ENCODE assay signal across 2 cellular contexts in the genomic region with DNA sequence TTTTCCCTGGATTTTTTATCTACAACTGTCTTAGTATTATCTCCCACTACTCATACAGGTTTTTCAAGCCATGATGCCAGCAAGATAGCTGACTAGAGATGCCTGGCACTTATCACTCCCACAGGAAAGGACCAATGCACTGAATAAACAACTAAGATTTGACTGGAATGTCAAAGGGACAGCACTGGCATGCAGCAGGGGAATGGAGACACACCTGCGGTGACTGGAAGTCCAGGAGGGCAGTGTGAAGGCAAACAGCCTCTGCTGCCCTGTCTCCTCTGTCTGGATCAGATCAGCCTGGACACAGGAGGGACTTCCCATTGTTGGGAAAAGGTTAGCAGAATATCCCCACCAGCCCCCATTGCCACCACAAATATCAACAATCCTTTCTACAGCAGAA.
TF ChIP-seq lines count a peak whose summit lies in the region.

No MANE protein-coding gene starts in this region.

TF ChIP-seq in IMR-90, 13 proteins besides CTCF, POLR2A, EP300 and RAD21:
- TF ChIP-seq BHLHE40 (IDR thresholded peaks at IDR 0.05; ENCODE audit: low read depth, low read length): no peak
- TF ChIP-seq, protein P1, sequence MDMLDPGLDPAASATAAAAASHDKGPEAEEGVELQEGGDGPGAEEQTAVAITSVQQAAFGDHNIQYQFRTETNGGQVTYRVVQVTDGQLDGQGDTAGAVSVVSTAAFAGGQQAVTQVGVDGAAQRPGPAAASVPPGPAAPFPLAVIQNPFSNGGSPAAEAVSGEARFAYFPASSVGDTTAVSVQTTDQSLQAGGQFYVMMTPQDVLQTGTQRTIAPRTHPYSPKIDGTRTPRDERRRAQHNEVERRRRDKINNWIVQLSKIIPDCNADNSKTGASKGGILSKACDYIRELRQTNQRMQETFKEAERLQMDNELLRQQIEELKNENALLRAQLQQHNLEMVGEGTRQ (IDR thresholded peaks at IDR 0.05; ENCODE audit: low read depth, low read length): no peak
- no peak for TF ChIP-seq NFE2L2 (IDR thresholded peaks at IDR 0.05; ENCODE audit: low read depth, low read length)
- no peak for TF ChIP-seq RFX5 (IDR thresholded peaks at IDR 0.05; ENCODE audit: low read depth, low read length)
- no peak for TF ChIP-seq FOS (IDR thresholded peaks at IDR 0.05; ENCODE audit: low read depth, low read length)
- no peak for TF ChIP-seq CEBPB (IDR thresholded peaks at IDR 0.05; ENCODE audit: low read depth, low read length)
- TF ChIP-seq RCOR1 (IDR thresholded peaks at IDR 0.05; ENCODE audit: insufficient replicate concordance, low read length): no peak
- TF ChIP-seq CHD1 (IDR thresholded peaks at IDR 0.05; ENCODE audit: low read depth, low read length): no peak
- no peak for TF ChIP-seq MAFK (IDR thresholded peaks at IDR 0.05; ENCODE audit: low read depth, low read length)
- TF ChIP-seq SMC3 (IDR thresholded peaks at IDR 0.05; ENCODE audit: low read depth, low read length): no peak
TF ChIP-seq in IMR-90: peak in this region for 0.

TF ChIP-seq in HepG2, 621 proteins besides CTCF, POLR2A, EP300 and RAD21:
- TF ChIP-seq NCOA1 (CRISPR knock-in tag; IDR thresholded peaks at IDR 0.05): no peak
- no peak for TF ChIP-seq ZNF431 (CRISPR knock-in tag; IDR thresholded peaks at IDR 0.05; ENCODE audit: borderline replicate concordance, low read depth)
- no peak for TF ChIP-seq MZF1 (CRISPR knock-in tag; IDR thresholded peaks at IDR 0.05; ENCODE audit: borderline replicate concordance)
- TF ChIP-seq, protein P2, sequence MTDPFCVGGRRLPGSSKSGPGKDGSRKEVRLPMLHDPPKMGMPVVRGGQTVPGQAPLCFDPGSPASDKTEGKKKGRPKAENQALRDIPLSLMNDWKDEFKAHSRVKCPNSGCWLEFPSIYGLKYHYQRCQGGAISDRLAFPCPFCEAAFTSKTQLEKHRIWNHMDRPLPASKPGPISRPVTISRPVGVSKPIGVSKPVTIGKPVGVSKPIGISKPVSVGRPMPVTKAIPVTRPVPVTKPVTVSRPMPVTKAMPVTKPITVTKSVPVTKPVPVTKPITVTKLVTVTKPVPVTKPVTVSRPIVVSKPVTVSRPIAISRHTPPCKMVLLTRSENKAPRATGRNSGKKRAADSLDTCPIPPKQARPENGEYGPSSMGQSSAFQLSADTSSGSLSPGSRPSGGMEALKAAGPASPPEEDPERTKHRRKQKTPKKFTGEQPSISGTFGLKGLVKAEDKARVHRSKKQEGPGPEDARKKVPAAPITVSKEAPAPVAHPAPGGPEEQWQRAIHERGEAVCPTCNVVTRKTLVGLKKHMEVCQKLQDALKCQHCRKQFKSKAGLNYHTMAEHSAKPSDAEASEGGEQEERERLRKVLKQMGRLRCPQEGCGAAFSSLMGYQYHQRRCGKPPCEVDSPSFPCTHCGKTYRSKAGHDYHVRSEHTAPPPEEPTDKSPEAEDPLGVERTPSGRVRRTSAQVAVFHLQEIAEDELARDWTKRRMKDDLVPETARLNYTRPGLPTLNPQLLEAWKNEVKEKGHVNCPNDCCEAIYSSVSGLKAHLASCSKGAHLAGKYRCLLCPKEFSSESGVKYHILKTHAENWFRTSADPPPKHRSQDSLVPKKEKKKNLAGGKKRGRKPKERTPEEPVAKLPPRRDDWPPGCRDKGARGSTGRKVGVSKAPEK (CRISPR knock-in tag; IDR thresholded peaks at IDR 0.05; ENCODE audit: borderline replicate concordance): 0 out of 2 replicates have a peak, but pooled peaks have one; percentile 25
- TF ChIP-seq ELF1 (CRISPR knock-in tag; IDR thresholded peaks at IDR 0.05): no peak
- TF ChIP-seq ZNF260 (CRISPR knock-in tag; IDR thresholded peaks at IDR 0.05; ENCODE audit: borderline replicate concordance, low read depth): no peak
- peak; percentile 39; the same call in 1 of the 2 replicates for TF ChIP-seq FOXA3 (CRISPR knock-in tag; IDR thresholded peaks at IDR 0.05)
- TF ChIP-seq SALL1 (CRISPR knock-in tag; IDR thresholded peaks at IDR 0.05): peak; percentile 53
- TF ChIP-seq ZNF263 (CRISPR knock-in tag; IDR thresholded peaks at IDR 0.05): no peak
- TF ChIP-seq MTF1 (CRISPR knock-in tag; IDR thresholded peaks at IDR 0.05): no peak
- 0 out of 2 replicates have a peak, but pooled peaks have one; percentile 29 for TF ChIP-seq HDAC2 (CRISPR knock-in tag; IDR thresholded peaks at IDR 0.05)
- peak; percentile 85; the same call in 1 of the 2 replicates for TF ChIP-seq ZNF292 (CRISPR knock-in tag; IDR thresholded peaks at IDR 0.05; ENCODE audit: borderline replicate concordance, low read depth)
- TF ChIP-seq ESRRA (CRISPR knock-in tag; IDR thresholded peaks at IDR 0.05; ENCODE audit: low read depth): 0 out of 2 replicates have a peak, but pooled peaks have one; percentile 26
- TF ChIP-seq TARDBP (CRISPR knock-in tag; IDR thresholded peaks at IDR 0.05): no peak
- TF ChIP-seq EEA1 (CRISPR knock-in tag; IDR thresholded peaks at IDR 0.05; ENCODE audit: borderline replicate concordance): no peak
- no peak for TF ChIP-seq IKZF4 (CRISPR knock-in tag; IDR thresholded peaks at IDR 0.05; ENCODE audit: borderline replicate concordance, low read depth, not compliant biosample characterization)
- no peak for TF ChIP-seq SMAD1 (CRISPR knock-in tag; IDR thresholded peaks at IDR 0.05; ENCODE audit: borderline replicate concordance, low read depth)
- TF ChIP-seq, protein P3, sequence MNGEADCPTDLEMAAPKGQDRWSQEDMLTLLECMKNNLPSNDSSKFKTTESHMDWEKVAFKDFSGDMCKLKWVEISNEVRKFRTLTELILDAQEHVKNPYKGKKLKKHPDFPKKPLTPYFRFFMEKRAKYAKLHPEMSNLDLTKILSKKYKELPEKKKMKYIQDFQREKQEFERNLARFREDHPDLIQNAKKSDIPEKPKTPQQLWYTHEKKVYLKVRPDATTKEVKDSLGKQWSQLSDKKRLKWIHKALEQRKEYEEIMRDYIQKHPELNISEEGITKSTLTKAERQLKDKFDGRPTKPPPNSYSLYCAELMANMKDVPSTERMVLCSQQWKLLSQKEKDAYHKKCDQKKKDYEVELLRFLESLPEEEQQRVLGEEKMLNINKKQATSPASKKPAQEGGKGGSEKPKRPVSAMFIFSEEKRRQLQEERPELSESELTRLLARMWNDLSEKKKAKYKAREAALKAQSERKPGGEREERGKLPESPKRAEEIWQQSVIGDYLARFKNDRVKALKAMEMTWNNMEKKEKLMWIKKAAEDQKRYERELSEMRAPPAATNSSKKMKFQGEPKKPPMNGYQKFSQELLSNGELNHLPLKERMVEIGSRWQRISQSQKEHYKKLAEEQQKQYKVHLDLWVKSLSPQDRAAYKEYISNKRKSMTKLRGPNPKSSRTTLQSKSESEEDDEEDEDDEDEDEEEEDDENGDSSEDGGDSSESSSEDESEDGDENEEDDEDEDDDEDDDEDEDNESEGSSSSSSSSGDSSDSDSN (CRISPR knock-in tag; IDR thresholded peaks at IDR 0.05): peak; percentile 25; the same call in 1 of the 2 replicates
- TF ChIP-seq, protein P4, sequence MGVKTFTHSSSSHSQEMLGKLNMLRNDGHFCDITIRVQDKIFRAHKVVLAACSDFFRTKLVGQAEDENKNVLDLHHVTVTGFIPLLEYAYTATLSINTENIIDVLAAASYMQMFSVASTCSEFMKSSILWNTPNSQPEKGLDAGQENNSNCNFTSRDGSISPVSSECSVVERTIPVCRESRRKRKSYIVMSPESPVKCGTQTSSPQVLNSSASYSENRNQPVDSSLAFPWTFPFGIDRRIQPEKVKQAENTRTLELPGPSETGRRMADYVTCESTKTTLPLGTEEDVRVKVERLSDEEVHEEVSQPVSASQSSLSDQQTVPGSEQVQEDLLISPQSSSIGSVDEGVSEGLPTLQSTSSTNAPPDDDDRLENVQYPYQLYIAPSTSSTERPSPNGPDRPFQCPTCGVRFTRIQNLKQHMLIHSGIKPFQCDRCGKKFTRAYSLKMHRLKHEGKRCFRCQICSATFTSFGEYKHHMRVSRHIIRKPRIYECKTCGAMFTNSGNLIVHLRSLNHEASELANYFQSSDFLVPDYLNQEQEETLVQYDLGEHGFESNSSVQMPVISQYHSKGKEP (CRISPR knock-in tag; IDR thresholded peaks at IDR 0.05): no peak
- TF ChIP-seq, protein P5, sequence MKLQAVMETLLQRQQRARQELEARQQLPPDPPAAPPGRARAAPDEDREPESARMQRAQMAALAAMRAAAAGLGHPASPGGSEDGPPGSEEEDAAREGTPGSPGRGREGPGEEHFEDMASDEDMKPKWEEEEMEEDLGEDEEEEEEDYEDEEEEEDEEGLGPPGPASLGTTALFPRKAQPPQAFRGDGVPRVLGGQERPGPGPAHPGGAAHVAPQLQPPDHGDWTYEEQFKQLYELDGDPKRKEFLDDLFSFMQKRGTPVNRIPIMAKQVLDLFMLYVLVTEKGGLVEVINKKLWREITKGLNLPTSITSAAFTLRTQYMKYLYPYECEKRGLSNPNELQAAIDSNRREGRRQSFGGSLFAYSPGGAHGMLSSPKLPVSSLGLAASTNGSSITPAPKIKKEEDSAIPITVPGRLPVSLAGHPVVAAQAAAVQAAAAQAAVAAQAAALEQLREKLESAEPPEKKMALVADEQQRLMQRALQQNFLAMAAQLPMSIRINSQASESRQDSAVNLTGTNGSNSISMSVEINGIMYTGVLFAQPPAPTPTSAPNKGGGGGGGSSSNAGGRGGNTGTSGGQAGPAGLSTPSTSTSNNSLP (IDR thresholded peaks at IDR 0.05; ENCODE audit: low read depth, low read length): no peak
- TF ChIP-seq ZMYM3 (CRISPR knock-in tag; IDR thresholded peaks at IDR 0.05): peak; percentile 35; the same call in 1 of the 2 replicates
- TF ChIP-seq TAF1 (CRISPR knock-in tag; IDR thresholded peaks at IDR 0.05): no peak
- no peak for TF ChIP-seq NPAS2 (CRISPR knock-in tag; IDR thresholded peaks at IDR 0.05; ENCODE audit: borderline replicate concordance)
- no peak for TF ChIP-seq FOXA1 (IDR thresholded peaks at IDR 0.05)
- TF ChIP-seq FOXA1 (CRISPR knock-in tag; IDR thresholded peaks at IDR 0.05): peak; percentile 67
- TF ChIP-seq ZNF777 (CRISPR knock-in tag; IDR thresholded peaks at IDR 0.05): no peak
- TF ChIP-seq, protein P6, sequence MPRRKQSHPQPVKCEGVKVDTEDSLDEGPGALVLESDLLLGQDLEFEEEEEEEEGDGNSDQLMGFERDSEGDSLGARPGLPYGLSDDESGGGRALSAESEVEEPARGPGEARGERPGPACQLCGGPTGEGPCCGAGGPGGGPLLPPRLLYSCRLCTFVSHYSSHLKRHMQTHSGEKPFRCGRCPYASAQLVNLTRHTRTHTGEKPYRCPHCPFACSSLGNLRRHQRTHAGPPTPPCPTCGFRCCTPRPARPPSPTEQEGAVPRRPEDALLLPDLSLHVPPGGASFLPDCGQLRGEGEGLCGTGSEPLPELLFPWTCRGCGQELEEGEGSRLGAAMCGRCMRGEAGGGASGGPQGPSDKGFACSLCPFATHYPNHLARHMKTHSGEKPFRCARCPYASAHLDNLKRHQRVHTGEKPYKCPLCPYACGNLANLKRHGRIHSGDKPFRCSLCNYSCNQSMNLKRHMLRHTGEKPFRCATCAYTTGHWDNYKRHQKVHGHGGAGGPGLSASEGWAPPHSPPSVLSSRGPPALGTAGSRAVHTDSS (CRISPR knock-in tag; conservative IDR thresholded peaks at IDR 0.05): no peak
- peak; percentile 53; the same call in 1 of the 2 replicates for TF ChIP-seq HNF4A (CRISPR knock-in tag; IDR thresholded peaks at IDR 0.05)
- 0 out of 2 replicates have a peak, but pooled peaks have one; percentile 11 for TF ChIP-seq SOX5 (CRISPR knock-in tag; IDR thresholded peaks at IDR 0.05; ENCODE audit: borderline replicate concordance)
- TF ChIP-seq TEAD3 (CRISPR knock-in tag; optimal IDR thresholded peaks at IDR 0.05; ENCODE audit: borderline replicate concordance): peak; percentile 93
- TF ChIP-seq, protein P7, sequence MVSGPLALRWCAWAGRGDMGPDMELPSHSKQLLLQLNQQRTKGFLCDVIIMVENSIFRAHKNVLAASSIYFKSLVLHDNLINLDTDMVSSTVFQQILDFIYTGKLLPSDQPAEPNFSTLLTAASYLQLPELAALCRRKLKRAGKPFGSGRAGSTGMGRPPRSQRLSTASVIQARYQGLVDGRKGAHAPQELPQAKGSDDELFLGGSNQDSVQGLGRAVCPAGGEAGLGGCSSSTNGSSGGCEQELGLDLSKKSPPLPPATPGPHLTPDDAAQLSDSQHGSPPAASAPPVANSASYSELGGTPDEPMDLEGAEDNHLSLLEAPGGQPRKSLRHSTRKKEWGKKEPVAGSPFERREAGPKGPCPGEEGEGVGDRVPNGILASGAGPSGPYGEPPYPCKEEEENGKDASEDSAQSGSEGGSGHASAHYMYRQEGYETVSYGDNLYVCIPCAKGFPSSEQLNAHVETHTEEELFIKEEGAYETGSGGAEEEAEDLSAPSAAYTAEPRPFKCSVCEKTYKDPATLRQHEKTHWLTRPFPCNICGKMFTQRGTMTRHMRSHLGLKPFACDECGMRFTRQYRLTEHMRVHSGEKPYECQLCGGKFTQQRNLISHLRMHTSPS (CRISPR knock-in tag; IDR thresholded peaks at IDR 0.05; ENCODE audit: low read depth): peak; percentile 63; the same call in 1 of the 2 replicates
- TF ChIP-seq, protein P8, sequence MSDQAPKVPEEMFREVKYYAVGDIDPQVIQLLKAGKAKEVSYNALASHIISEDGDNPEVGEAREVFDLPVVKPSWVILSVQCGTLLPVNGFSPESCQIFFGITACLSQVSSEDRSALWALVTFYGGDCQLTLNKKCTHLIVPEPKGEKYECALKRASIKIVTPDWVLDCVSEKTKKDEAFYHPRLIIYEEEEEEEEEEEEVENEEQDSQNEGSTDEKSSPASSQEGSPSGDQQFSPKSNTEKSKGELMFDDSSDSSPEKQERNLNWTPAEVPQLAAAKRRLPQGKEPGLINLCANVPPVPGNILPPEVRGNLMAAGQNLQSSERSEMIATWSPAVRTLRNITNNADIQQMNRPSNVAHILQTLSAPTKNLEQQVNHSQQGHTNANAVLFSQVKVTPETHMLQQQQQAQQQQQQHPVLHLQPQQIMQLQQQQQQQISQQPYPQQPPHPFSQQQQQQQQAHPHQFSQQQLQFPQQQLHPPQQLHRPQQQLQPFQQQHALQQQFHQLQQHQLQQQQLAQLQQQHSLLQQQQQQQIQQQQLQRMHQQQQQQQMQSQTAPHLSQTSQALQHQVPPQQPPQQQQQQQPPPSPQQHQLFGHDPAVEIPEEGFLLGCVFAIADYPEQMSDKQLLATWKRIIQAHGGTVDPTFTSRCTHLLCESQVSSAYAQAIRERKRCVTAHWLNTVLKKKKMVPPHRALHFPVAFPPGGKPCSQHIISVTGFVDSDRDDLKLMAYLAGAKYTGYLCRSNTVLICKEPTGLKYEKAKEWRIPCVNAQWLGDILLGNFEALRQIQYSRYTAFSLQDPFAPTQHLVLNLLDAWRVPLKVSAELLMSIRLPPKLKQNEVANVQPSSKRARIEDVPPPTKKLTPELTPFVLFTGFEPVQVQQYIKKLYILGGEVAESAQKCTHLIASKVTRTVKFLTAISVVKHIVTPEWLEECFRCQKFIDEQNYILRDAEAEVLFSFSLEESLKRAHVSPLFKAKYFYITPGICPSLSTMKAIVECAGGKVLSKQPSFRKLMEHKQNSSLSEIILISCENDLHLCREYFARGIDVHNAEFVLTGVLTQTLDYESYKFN (CRISPR knock-in tag; conservative IDR thresholded peaks at IDR 0.05): 0 out of 2 replicates have a peak, but pooled peaks have one; percentile 13
- TF ChIP-seq NONO (IDR thresholded peaks at IDR 0.05): no peak
- no peak for TF ChIP-seq NONO (CRISPR knock-in tag; conservative IDR thresholded peaks at IDR 0.05)
- TF ChIP-seq RFXANK (CRISPR knock-in tag; IDR thresholded peaks at IDR 0.05): no peak
